Comparison of ENCODE assay signal across 27 cellular contexts in the genomic region with DNA sequence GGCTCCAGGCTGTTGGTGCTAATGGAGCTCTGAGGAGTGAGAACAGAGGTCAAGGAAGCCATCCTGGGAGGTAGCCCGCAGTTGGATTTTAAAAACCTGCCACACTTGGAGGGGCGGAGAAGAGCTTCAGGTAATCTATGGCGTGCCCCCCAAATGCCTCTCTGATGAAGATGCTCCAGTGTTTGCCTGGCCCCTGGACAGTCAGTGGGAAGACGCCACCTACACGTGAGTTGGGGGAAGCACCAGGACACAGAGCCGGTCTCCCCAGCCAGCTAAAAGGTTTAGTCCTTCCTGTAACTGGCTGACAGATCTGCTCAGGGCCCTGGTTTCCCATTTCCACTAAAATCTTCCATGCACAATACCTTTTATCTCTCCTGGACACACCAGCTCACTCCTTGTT.
A peak's percentile ranks its signal among the peaks of the same experiment; 100 is the strongest.
DNase-seq lines count a peak whose midpoint lies in the region; ATAC-seq, FAIRE-seq and TF ChIP-seq lines count a peak whose summit lies in the region.
"Had no signal": no experiment of that assay in that cellular context is flagged by ENCODE, and none has a peak within 500 bp of the region (broad histone marks: within the 10 kb centered on the region; RNA-seq: fewer than 3 reads in every experiment).

No MANE protein-coding gene starts in this region.

- intact Hi-C loops in K562 (cut with micrococcal nuclease): no loop called here

- H3K9me3 ChIP-seq in Karpas-422 (ENCODE audit: low read length) (no peaks in the 10 kb centered on the region), K562 (replicated peaks; ENCODE audit: control insufficient read depth, insufficient read depth, low read depth, low read length) (no peaks in the 10 kb centered on the region)
- H3K9me3 ChIP-seq: esophagus muscularis mucosa, gastrocnemius medialis, thoracic aorta had no signal

- no peak for TF ChIP-seq EP300 in K562 (IDR thresholded peaks at IDR 0.05; ENCODE audit: low read length)

- no peak overlapping the region for H3K4me3 Mint-ChIP-seq in mesothelial cell of epicardium
- no peak overlapping the region for H3K4me3 Mint-ChIP-seq in naive thymus-derived CD8-positive, alpha-beta T cell
- H3K4me3 Mint-ChIP-seq: brain; CD4-positive, alpha-beta T cell had no signal

- no peaks in the 10 kb centered on the region for H3K36me3 Mint-ChIP-seq in mesothelial cell of epicardium
- H3K36me3 Mint-ChIP-seq in naive thymus-derived CD8-positive, alpha-beta T cell: no peaks in the 10 kb centered on the region
- H3K36me3 Mint-ChIP-seq: brain had no signal

- peaks cover 27% of the 10 kb centered on the region for H3K27me3 Mint-ChIP-seq in mesothelial cell of epicardium (ENCODE audit: low read depth)
- peaks cover 3 to 37% (median 25%) of the 10 kb centered on the region in 5 donors for H3K27me3 Mint-ChIP-seq in naive thymus-derived CD8-positive, alpha-beta T cell

- no peaks in the 10 kb centered on the region for H4K20me1 ChIP-seq in Karpas-422 (ENCODE audit: insufficient read depth, low read depth, low read length)
- no peaks in the 10 kb centered on the region for H4K20me1 ChIP-seq in K562 (replicated peaks; ENCODE audit: control insufficient read depth, insufficient read depth, low read length)

- H3K36me3 ChIP-seq in Karpas-422 (ENCODE audit: insufficient read depth, low read length) (no peaks in the 10 kb centered on the region), K562 (ENCODE audit: control insufficient read depth, insufficient read depth, low read length) (no peaks in the 10 kb centered on the region)
- H3K36me3 ChIP-seq: esophagus muscularis mucosa, gastrocnemius medialis, thoracic aorta had no signal

- H3K27me3 ChIP-seq in Karpas-422 (ENCODE audit: low read length): no peaks in the 10 kb centered on the region
- H3K27me3 ChIP-seq in K562 (ENCODE audit: control insufficient read depth in 2 of 2, insufficient read depth in 2 of 2, low read length in 2 of 2): peaks cover 0 to 26% of the 10 kb centered on the region in 2 experiments; a peak in 2 of 5 replicates
- H3K27me3 ChIP-seq: esophagus muscularis mucosa, gastrocnemius medialis had no signal

- in situ Hi-C loops in K562 (cut with MboI): no loop called here

- POLR2A ChIA-PET in K562 (lab: Yijun Ruan, JAX): no interaction called here
- POLR2A ChIA-PET in naive thymus-derived CD8-positive, alpha-beta T cell (lab: Charles Lee): interaction anchor here (0.7 kb wide), 1 partner anchor 326 kb away, joined by 3 read pairs; no protein-coding TSS in a partner anchor

- no peak overlapping the region for H3K27ac ChIP-seq in 22Rv1
- no peak overlapping the region for H3K27ac ChIP-seq in Karpas-422 (ENCODE audit: low read length)
- H3K27ac ChIP-seq in K562 (ENCODE audit: extremely low read depth, low read depth, low read length): no peak overlapping the region
- H3K27ac ChIP-seq: esophagus muscularis mucosa, gastrocnemius medialis had no signal

- no peaks in the 10 kb centered on the region for H3K9me2 ChIP-seq in Karpas-422 (replicated peaks; ENCODE audit: insufficient read depth, low read length)

- H3K4me3 ChIP-seq in Karpas-422 (ENCODE audit: low read length): no peak overlapping the region
- H3K4me3 ChIP-seq in K562: no peak overlapping the region
- H3K4me3 ChIP-seq: esophagus muscularis mucosa, gastrocnemius medialis, lung, smooth muscle cell, thoracic aorta had no signal

- H3K79me2 ChIP-seq in Karpas-422 (ENCODE audit: low read length): no peaks in the 10 kb centered on the region
- H3K79me2 ChIP-seq in K562 (ENCODE audit: control insufficient read depth, insufficient read depth, low read length): no peaks in the 10 kb centered on the region

- DNase-seq in ELF-1 (ENCODE audit: low read depth, low spot score): peak; percentile 26
- peak; percentile 58 for DNase-seq in Karpas-422
- peak; percentile 22 to 29 (median 26) for DNase-seq in K562 (ENCODE audit: extremely low read depth in 1 of 4, low spot score in 3 of 4)
- no peak for DNase-seq in cerebellar nuclear complex (lab: John Stamatoyannopoulos, UW)
- no peak for DNase-seq in mesothelial cell of epicardium (ENCODE audit: low spot score in 2 of 2, unreplicated experiment in 2 of 2)
- DNase-seq in HuH-7 (ENCODE audit: low spot score): no peak
- no peak for DNase-seq in naive thymus-derived CD8-positive, alpha-beta T cell
- DNase-seq: activated CD8-positive, alpha-beta memory T cell treated with anti-CD3 and anti-CD28 coated beads, Interleukin-2, amount 50 U/mL, for 4 hours; activated effector memory CD4-positive, alpha-beta T cell treated with Interleukin-2 at 50 U/mL for 16 hours; CD4-positive, alpha-beta T cell; DMS 273 treated with DMSO at 0.1 percent for 48 hours; effector memory CD4-positive, alpha-beta T cell; gastrocnemius medialis; GF-D8; hypothalamus; NCI-H2171 treated with DMSO at 0.1 percent for 48 hours; NCI-H526 treated with DMSO at 0.1 percent for 48 hours; SIG-M5; stimulated activated CD4-positive, alpha-beta T cell treated with anti-CD3 and anti-CD28 coated beads, Interleukin-2, amount 100 ng/mL, for 48 hours; stimulated activated naive CD4-positive, alpha-beta T cell had no signal

- peak; percentile 93 for ATAC-seq in K562
- ATAC-seq in naive thymus-derived CD8-positive, alpha-beta T cell: no peak
- ATAC-seq: gastrocnemius medialis had no signal

- H3K9me1 ChIP-seq in K562 (ENCODE audit: control insufficient read depth, insufficient read depth, low read length): no peaks in the 10 kb centered on the region

- H3K4me2 ChIP-seq in Karpas-422 (ENCODE audit: low read depth, low read length, poor library complexity, severe bottlenecking) (no peak overlapping the region), K562 (ENCODE audit: insufficient read depth, low read length) (no peak overlapping the region)
- H3K4me2 ChIP-seq: smooth muscle cell had no signal

- no TSS peak for BruUV-seq in K562 (replicated peaks; lab: Mats Ljungman, UMichigan)

- 4% methylated on average over 6 of the region's 6 CpGs for WGBS in K562 (ENCODE audit: insufficient coverage, low coverage, missing lambda C conversion rate)

- no peak overlapping the region for H2AFZ ChIP-seq in Karpas-422 (ENCODE audit: low read length)
- H2AFZ ChIP-seq in K562 (ENCODE audit: low read depth, low read length): no peak overlapping the region

- TF ChIP-seq POLR2A in K562 (conservative IDR thresholded peaks at IDR 0.05): no peak

- H3K27ac Mint-ChIP-seq in mesothelial cell of epicardium: no peak overlapping the region
- H3K27ac Mint-ChIP-seq in naive thymus-derived CD8-positive, alpha-beta T cell: no peak overlapping the region
- H3K27ac Mint-ChIP-seq: brain; CD4-positive, alpha-beta T cell had no signal

- FAIRE-seq in K562 (lab: Jason Lieb, UNC): no peak
- FAIRE-seq: GM12892 had no signal

- peaks cover 28% of the 10 kb centered on the region for H3K4me1 Mint-ChIP-seq in mesothelial cell of epicardium
- H3K4me1 Mint-ChIP-seq in naive thymus-derived CD8-positive, alpha-beta T cell: peaks cover 0 to 2% (median 0%) of the 10 kb centered on the region in 4 donors

- H3K4me1 ChIP-seq in Karpas-422 (ENCODE audit: low read length): no peaks in the 10 kb centered on the region
- no peaks in the 10 kb centered on the region for H3K4me1 ChIP-seq in K562 (replicated peaks in 1 of 2; ENCODE audit: control insufficient read depth in 2 of 2, insufficient read depth in 2 of 2, low read length in 2 of 2)

- TF ChIP-seq CTCF in 22Rv1 (IDR thresholded peaks at IDR 0.05) (0 out of 2 replicates have a peak, but pooled peaks have one; percentile 5), K562 (IDR thresholded peaks at IDR 0.05 in 2 of 3, conservative IDR thresholded peaks at IDR 0.05 in 1 of 3; ENCODE audit: insufficient read depth in 2 of 3, low read depth in 1 of 3, low read length in 3 of 3) (peak; percentile 36 to 51 (median 43); a peak in 3 of 6 replicates), mesothelial cell of epicardium (IDR thresholded peaks at IDR 0.05; ENCODE audit: unreplicated experiment) (no peak)

- peak in 1 of 2 experiments; percentile 31; a peak in 1 of 4 replicates for TF ChIP-seq RAD21 in K562 (CRISPR knock-in tag; conservative IDR thresholded peaks at IDR 0.05 in 1 of 2, IDR thresholded peaks at IDR 0.05 in 1 of 2)

- no peaks in the 10 kb centered on the region for H3K9me3 Mint-ChIP-seq in mesothelial cell of epicardium
- no peaks in the 10 kb centered on the region for H3K9me3 Mint-ChIP-seq in naive thymus-derived CD8-positive, alpha-beta T cell
- H3K9me3 Mint-ChIP-seq: brain; CD4-positive, alpha-beta T cell had no signal

- CTCF ChIA-PET in K562 (lab: Yijun Ruan, JAX; ENCODE audit: low intra/inter-chr PET ratio): no interaction called here

- H3K9ac ChIP-seq in Karpas-422 (ENCODE audit: low read length) (no peak overlapping the region), K562 (ENCODE audit: insufficient read depth in 1 of 2, low read depth in 2 of 2, low read length in 2 of 2) (no peak overlapping the region)

TF ChIP-seq in K562, 482 proteins besides CTCF, POLR2A, EP300 and RAD21 (continues in another document):
- TF ChIP-seq, protein P1, sequence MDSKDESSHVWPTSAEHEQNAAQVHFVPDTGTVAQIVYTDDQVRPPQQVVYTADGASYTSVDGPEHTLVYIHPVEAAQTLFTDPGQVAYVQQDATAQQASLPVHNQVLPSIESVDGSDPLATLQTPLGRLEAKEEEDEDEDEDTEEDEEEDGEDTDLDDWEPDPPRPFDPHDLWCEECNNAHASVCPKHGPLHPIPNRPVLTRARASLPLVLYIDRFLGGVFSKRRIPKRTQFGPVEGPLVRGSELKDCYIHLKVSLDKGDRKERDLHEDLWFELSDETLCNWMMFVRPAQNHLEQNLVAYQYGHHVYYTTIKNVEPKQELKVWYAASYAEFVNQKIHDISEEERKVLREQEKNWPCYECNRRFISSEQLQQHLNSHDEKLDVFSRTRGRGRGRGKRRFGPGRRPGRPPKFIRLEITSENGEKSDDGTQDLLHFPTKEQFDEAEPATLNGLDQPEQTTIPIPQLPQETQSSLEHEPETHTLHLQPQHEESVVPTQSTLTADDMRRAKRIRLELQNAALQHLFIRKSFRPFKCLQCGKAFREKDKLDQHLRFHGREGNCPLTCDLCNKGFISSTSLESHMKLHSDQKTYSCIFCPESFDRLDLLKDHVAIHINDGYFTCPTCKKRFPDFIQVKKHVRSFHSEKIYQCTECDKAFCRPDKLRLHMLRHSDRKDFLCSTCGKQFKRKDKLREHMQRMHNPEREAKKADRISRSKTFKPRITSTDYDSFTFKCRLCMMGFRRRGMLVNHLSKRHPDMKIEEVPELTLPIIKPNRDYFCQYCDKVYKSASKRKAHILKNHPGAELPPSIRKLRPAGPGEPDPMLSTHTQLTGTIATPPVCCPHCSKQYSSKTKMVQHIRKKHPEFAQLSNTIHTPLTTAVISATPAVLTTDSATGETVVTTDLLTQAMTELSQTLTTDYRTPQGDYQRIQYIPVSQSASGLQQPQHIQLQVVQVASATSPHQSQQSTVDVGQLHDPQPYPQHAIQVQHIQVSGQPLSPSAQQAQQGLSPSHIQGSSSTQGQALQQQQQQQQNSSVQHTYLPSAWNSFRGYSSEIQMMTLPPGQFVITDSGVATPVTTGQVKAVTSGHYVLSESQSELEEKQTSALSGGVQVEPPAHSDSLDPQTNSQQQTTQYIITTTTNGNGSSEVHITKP (IDR thresholded peaks at IDR 0.05; ENCODE audit: partially characterized antibody): peak; percentile 51
- TF ChIP-seq ZNF551 (CRISPR knock-in tag; IDR thresholded peaks at IDR 0.05): no peak
- no peak for TF ChIP-seq FOXK1 (CRISPR knock-in tag; IDR thresholded peaks at IDR 0.05; ENCODE audit: borderline replicate concordance)
- TF ChIP-seq PURB (CRISPR knock-in tag; IDR thresholded peaks at IDR 0.05; ENCODE audit: low read depth): no peak

Comparison
In these comparisons a context has a peak if more than half of its experiments do, and no peak if none do; other contexts are left out.
1. DNase-seq: peak in ELF-1 (single experiment), Karpas-422 (single experiment) and K562 (4 of 4); none in cerebellar nuclear complex (0 of 2), mesothelial cell of epicardium (0 of 2), HuH-7 (single experiment) and naive thymus-derived CD8-positive, alpha-beta T cell (0 of 10).